In the genomic region with DNA sequence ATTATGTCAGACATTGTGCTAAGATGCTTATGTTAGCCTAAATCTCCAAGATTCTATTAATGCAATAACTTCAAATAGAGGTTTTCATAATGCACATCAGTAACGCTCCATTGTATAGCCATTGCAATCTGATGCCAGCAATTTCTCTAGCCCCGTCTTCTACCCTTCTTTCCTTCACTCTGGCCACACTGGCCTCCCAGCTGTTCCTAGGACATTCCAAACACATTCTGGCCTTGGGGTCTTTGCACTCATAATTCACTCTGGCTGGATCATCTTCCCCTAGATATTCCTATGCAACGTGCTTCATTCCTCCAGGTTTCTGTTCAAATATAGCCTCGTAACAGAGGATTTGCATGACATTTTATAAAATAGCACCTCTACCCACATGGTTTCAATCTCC, we compare ENCODE assay signal across 10 cellular contexts. TPM values are rescaled to one million over a fixed set of nuclear protein-coding genes. Genes with fewer than 3 reads are reported as not detected.
"Had no signal": no experiment of that assay in that cellular context is flagged by ENCODE, and none has a peak within 500 bp of the region (broad histone marks: within the 10 kb centered on the region; RNA-seq: fewer than 3 reads in every experiment).

No MANE protein-coding gene starts in this region.

- ATAC-seq: HCT116, HepG2 had no signal

- H3K4me1 ChIP-seq: HAP-1 had no signal

- H3K9me3 ChIP-seq: HAP-1 had no signal

- DNase-seq: GOT3, H7, HFFc6, KBM-7 had no signal

- H3K4me3 ChIP-seq: HAP-1 had no signal

- H3K36me3 ChIP-seq: HAP-1 had no signal

- H3K27ac ChIP-seq: HL-60 had no signal

RNA-seq across cellular contexts. Expression of a gene that starts 23.3 kb away (rescaled TPM):
- total RNA-seq: H7, HepG2, HFFc6, HT1080 had no signal
- polyA plus RNA-seq: HepG2, IgD-negative memory B cell had no signal
